ENCODE assay signal across 8 cellular contexts in the genomic region with DNA sequence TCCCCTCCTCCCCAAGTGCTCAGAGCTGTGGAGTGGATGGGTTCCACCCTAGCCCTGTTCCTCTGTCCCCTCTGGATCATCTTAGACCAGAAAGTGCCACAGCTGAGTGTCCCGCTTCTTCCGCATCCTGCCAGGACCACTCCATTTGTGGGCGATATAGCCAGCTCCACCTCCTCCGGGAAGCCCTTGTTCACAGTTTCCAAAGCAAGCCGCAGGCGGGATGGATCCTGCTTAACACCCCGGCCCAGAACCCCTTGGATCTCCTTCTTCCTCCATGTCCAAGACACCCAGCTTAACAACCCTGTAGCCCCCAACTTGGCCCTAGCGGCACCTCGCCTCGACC.
A peak's percentile ranks its signal among the peaks of the same experiment; 100 is the strongest.
DNase-seq lines count a peak whose midpoint lies in the region; ATAC-seq and TF ChIP-seq lines count a peak whose summit lies in the region.

No MANE protein-coding gene starts in this region.

- H3K27ac ChIP-seq in RWPE1 (peak overlapping the region; percentile 73), rectal smooth muscle tissue (ENCODE audit: low read depth, low read length) (peak overlapping the region; percentile 69)

- H3K9ac ChIP-seq in rectal smooth muscle tissue (ENCODE audit: low read length) = peak overlapping the region; percentile 8

- POLR2A ChIA-PET in RWPE1 (lab: Yijun Ruan, JAX; ENCODE audit: low non-redundant PET) = interaction anchor here (0.6 kb wide), 2 partner anchors 197 to 201 kb away, joined by 3 read pairs; no protein-coding TSS in a partner anchor

- DNase-seq in RWPE1 (ENCODE audit: low spot score) (no peak), fibroblast of mammary gland (ENCODE audit: low read depth) (no peak), AG20443 (ENCODE audit: low spot score) (no peak), T-helper 9 cell (no peak)
- no peak for DNase-seq in activated CD4-positive, CD25-positive, alpha-beta regulatory T cell (lab: John Stamatoyannopoulos, UW)

- CTCF ChIA-PET in RWPE1 (lab: Yijun Ruan, JAX) = no interaction called here

- H3K4me3 ChIP-seq in fibroblast of mammary gland (ENCODE audit: control insufficient read depth, low read depth, low read length) (peak overlapping the region; percentile 79), rectal smooth muscle tissue (ENCODE audit: low read length) (peak overlapping the region; percentile 72)

- H3K4me1 ChIP-seq in rectal smooth muscle tissue (ENCODE audit: control insufficient read depth, insufficient read depth, low read length) = peaks cover 12% of the 10 kb centered on the region

- ATAC-seq in GM18511 (IDR thresholded peaks at IDR 0.05; ENCODE audit: unreplicated experiment) (peak; percentile 3), GM21529 (IDR thresholded peaks at IDR 0.05; ENCODE audit: unreplicated experiment) (no peak)

- no peaks in the 10 kb centered on the region for H3K27me3 ChIP-seq in rectal smooth muscle tissue (ENCODE audit: control insufficient read depth, insufficient read depth, low read length)

- H3K36me3 ChIP-seq in rectal smooth muscle tissue (ENCODE audit: control insufficient read depth, insufficient read depth, low read length) = peaks cover 2% of the 10 kb centered on the region

- TF ChIP-seq CTCF in RWPE1 (conservative IDR thresholded peaks at IDR 0.05; ENCODE audit: low read depth) = no peak
- TF ChIP-seq CTCF in fibroblast of mammary gland (conservative IDR thresholded peaks at IDR 0.05; ENCODE audit: control insufficient read depth, insufficient read depth, low read depth, low read length) = no peak
